8 cellular contexts compared by ENCODE assay signal in the genomic region with DNA sequence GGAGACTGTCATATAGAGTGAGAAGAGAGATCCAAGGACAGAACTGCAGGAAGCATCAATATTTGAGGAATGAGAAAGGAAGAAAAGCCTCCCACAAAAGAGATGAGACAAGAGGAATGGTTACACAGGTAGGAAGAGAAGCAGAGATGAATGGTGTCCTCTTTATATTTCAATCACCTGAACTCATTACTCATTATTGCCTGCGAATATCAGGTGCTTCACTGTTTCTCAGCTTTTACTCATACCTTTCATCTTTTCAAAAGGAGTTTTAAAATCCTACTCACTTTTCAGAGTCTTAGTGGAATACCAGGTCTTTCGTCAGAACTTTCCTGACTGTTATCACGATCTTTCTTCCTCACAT. TPM values are rescaled to one million over a fixed set of nuclear protein-coding genes. Genes with fewer than 3 reads are reported as not detected.
A peak's percentile ranks its signal among the peaks of the same experiment; 100 is the strongest.
DNase-seq lines count a peak whose midpoint lies in the region; ATAC-seq and TF ChIP-seq lines count a peak whose summit lies in the region.

No MANE protein-coding gene starts in this region.

- CTCF ChIA-PET in activated B cell treated with CpG ODN at 0.5 μM for 24 hours (lab: Charles Lee), result interaction anchor here (1.3 kb wide), 1 partner anchor 14 kb away, joined by 4 read pairs; no protein-coding TSS in a partner anchor

- peak overlapping the region; percentile 12 for H3K4me3 ChIP-seq in GM12875 (ENCODE audit: low read depth, low read length)

- H3K4me3 Mint-ChIP-seq in HFFc6 (peak overlapping the region; percentile 88), activated B cell treated with CpG ODN at 0.5 μM for 24 hours (peak overlapping the region; percentile 88)

- H3K36me3 Mint-ChIP-seq in HFFc6 (ENCODE audit: low read depth) (no peaks in the 10 kb centered on the region), activated B cell treated with CpG ODN at 0.5 μM for 24 hours (ENCODE audit: low read depth) (peaks cover 4% of the 10 kb centered on the region)

- ATAC-seq in activated B cell treated with CpG ODN at 0.5 μM for 24 hours (ENCODE audit: low read depth) (peak; percentile 14), left lobe of liver (peak; percentile 71)

- intact Hi-C loops in activated B cell treated with CpG ODN at 0.5 μM for 24 hours (cut with micrococcal nuclease), result loop anchor here (1.0 kb wide), 1 partner anchor 14 kb away; the partner anchor contains the start of gene SEC24D

- DNase-seq in HFFc6 (no peak), activated B cell treated with CpG ODN at 0.5 μM for 24 hours (no peak), left lobe of liver (ENCODE audit: low spot score) (no peak), NCI-H226 (no peak), mucosa of gallbladder (ENCODE audit: low spot score) (no peak), hepatic stellate cell (ENCODE audit: low spot score) (no peak)
- no peak for DNase-seq in activated effector memory CD4-positive, alpha-beta T cell treated with Interleukin-2 at 50 U/mL for 16 hours

- H3K27ac Mint-ChIP-seq in HFFc6, result peak overlapping the region; percentile 75
- H3K27ac Mint-ChIP-seq in activated B cell treated with CpG ODN at 0.5 μM for 24 hours, result peak overlapping the region; percentile 82

- POLR2A ChIA-PET in activated B cell treated with CpG ODN at 0.5 μM for 24 hours (lab: Charles Lee), result interaction anchor here (1.3 to 2.0 kb wide), 4 partner anchors 10 to 449 kb away, joined by 3 to 6 read pairs (median 4); partner anchors contain the start of gene SEC24D

- no peak for TF ChIP-seq CTCF in GM12875 (IDR thresholded peaks at IDR 0.05; ENCODE audit: borderline replicate concordance, insufficient read depth, low read depth, low read length)
- TF ChIP-seq CTCF in HFFc6 (IDR thresholded peaks at IDR 0.05), result no peak
- TF ChIP-seq CTCF in activated B cell treated with CpG ODN at 0.5 μM for 24 hours (IDR thresholded peaks at IDR 0.05), result no peak

- H3K27me3 Mint-ChIP-seq in HFFc6 (ENCODE audit: insufficient read depth) (no peaks in the 10 kb centered on the region), activated B cell treated with CpG ODN at 0.5 μM for 24 hours (peaks cover 6% of the 10 kb centered on the region)

- H3K9me3 Mint-ChIP-seq in HFFc6 (no peaks in the 10 kb centered on the region), activated B cell treated with CpG ODN at 0.5 μM for 24 hours (peaks cover 8% of the 10 kb centered on the region)

- H3K4me1 Mint-ChIP-seq in HFFc6 (ENCODE audit: low read depth) (peaks cover 15% of the 10 kb centered on the region), activated B cell treated with CpG ODN at 0.5 μM for 24 hours (peaks cover 19% of the 10 kb centered on the region)

RNA-seq across cellular contexts. Expression of gene SEC24D, which starts 14.9 kb away (rescaled TPM):
- total RNA-seq in HFFc6 (2021; fragmentation: NEBNext Ultra II Directional; extraction: Animal tissue kit (Norgen Biotek cat#: 25700)), result 100 to 1,000 TPM; 164 to 198 (median 183) TPM
- total RNA-seq in activated B cell treated with CpG ODN at 0.5 μM for 24 hours (19.4 and 22.6 TPM in 2 replicates), left lobe of liver (59.1 TPM), mucosa of gallbladder (90.6 TPM)

RNA-seq across cellular contexts. Expression of gene SYNPO2, which starts 37.9 kb away (rescaled TPM):
- total RNA-seq in HFFc6 (2021; fragmentation: NEBNext Ultra II Directional; extraction: Animal tissue kit (Norgen Biotek cat#: 25700)), result 10 to 100 TPM; 11.6 to 36.7 (median 12.0) TPM
- total RNA-seq in activated B cell treated with CpG ODN at 0.5 μM for 24 hours (0.18 and 0.24 TPM in 2 replicates), left lobe of liver (3.6 TPM), mucosa of gallbladder (735 TPM)

Comparison
In these comparisons a context has a peak if more than half of its experiments do, and no peak if none do; other contexts are left out.
1. RNA of gene SYNPO2, which starts 37.9 kb away (total RNA-seq): 735 TPM in mucosa of gallbladder (single experiment); 11.6 to 36.7 TPM in HFFc6, 3.6 TPM in left lobe of liver (single experiment) and 0.18 to 0.24 TPM in activated B cell treated with CpG ODN at 0.5 μM for 24 hours; every median in the first group is over 10 times any median in the second.